Comparison of ENCODE assay signal across 24 cellular contexts in the genomic region with DNA sequence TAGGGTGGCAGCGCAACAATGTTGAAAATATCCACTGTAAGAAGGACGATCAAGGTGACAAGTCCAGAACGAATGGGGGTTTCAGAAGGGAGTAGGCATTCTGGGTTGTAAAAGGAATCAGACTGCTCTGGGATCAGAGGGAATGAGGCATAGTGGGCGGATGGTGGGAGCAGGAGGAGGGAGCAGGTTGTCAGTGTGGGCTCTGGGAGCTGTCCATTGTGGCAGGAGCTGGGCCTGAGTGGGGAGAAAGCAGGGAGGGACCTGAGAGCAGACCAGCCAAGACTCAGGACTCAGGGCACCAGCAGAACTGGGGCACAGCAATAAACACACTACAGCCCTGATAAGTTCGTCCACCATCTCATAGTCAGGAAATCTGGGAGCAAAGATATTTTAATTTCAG.
"Had no signal": no experiment of that assay in that cellular context is flagged by ENCODE, and none has a peak within 500 bp of the region (broad histone marks: within the 10 kb centered on the region; RNA-seq: fewer than 3 reads in every experiment).

No MANE protein-coding gene starts in this region.

- H3K9me3 Mint-ChIP-seq: naive thymus-derived CD8-positive, alpha-beta T cell; nephron had no signal

- H3K27ac Mint-ChIP-seq: naive thymus-derived CD8-positive, alpha-beta T cell; nephron; progenitor cell of endocrine pancreas; stimulated activated naive B cell treated with anti-CD40 and anti-IgM and Interleukin-4, amounts not matched to agents 10 μg/mL and 1 μg/mL and 100 μg/mL, for 72 hours had no signal

- H3K79me2 ChIP-seq: hepatocyte had no signal

- H3K4me1 ChIP-seq: left ventricle myocardium inferior, stomach, testis, thyroid gland, transverse colon, upper lobe of left lung, vagina had no signal

- H3K4me1 Mint-ChIP-seq: naive thymus-derived CD8-positive, alpha-beta T cell; nephron; stimulated activated naive B cell treated with anti-CD40 and anti-IgM and Interleukin-4, amounts not matched to agents 10 μg/mL and 1 μg/mL and 100 μg/mL, for 72 hours had no signal

- H3K27ac ChIP-seq: hepatocyte, left ventricle myocardium inferior, ovary, skin epidermis, stomach, testis, thyroid gland, transverse colon, upper lobe of left lung, vagina had no signal

- H2AFZ ChIP-seq: hepatocyte had no signal

- H3K4me3 Mint-ChIP-seq: naive thymus-derived CD8-positive, alpha-beta T cell; nephron; stimulated activated naive B cell treated with anti-CD40 and anti-IgM and Interleukin-4, amounts not matched to agents 10 μg/mL and 1 μg/mL and 100 μg/mL, for 72 hours had no signal

- DNase-seq: kidney; left colon; left ventricle myocardium inferior; mesenchymal stem cell; naive thymus-derived CD8-positive, alpha-beta T cell; ovary; retina; right cardiac atrium; stimulated activated CD4-positive, alpha-beta T cell treated with anti-CD3 and anti-CD28 coated beads, Interleukin-12 subunit alpha, Interleukin-12 subunit beta, amount 100 ng/mL, for 4 hours; stimulated activated CD4-positive, alpha-beta T cell treated with anti-CD3 and anti-CD28 coated beads, Interleukin-15, amount 100 ng/mL, for 24 hours; stimulated activated CD4-positive, alpha-beta T cell treated with anti-CD3 and anti-CD28 coated beads, Interleukin-2, amount 100 ng/mL, for 24 hours; stimulated activated CD4-positive, alpha-beta T cell treated with anti-CD3 and anti-CD28 coated beads, Interleukin-4, amount 100 ng/mL, for 1 hour; stimulated activated naive B cell treated with anti-CD40 and anti-IgM and Interleukin-4, amounts not matched to agents 10 μg/mL and 1 μg/mL and 100 μg/mL, for 72 hours; stimulated activated naive CD8-positive, alpha-beta T cell treated with anti-CD3 and anti-CD28 coated beads, Interleukin-15, Interleukin-2, amounts not matched to agents 100 U/mL and 50 U/mL, for 24 hours; stomach; testis; thyroid gland; transverse colon; upper lobe of left lung had no signal

- H3K36me3 Mint-ChIP-seq: naive thymus-derived CD8-positive, alpha-beta T cell; stimulated activated naive B cell treated with anti-CD40 and anti-IgM and Interleukin-4, amounts not matched to agents 10 μg/mL and 1 μg/mL and 100 μg/mL, for 72 hours had no signal

- H3K4me2 ChIP-seq: hepatocyte had no signal

- H3K27me3 ChIP-seq: hepatocyte, ovary, testis, thyroid gland, transverse colon, upper lobe of left lung, vagina had no signal

- H3K36me3 ChIP-seq: left ventricle myocardium inferior, ovary, stomach, thyroid gland, transverse colon, upper lobe of left lung, vagina had no signal

- H3K9me3 ChIP-seq: left ventricle myocardium inferior, ovary, stomach, testis, thyroid gland, transverse colon, upper lobe of left lung, vagina had no signal

- H3K4me3 ChIP-seq: hepatocyte, left ventricle myocardium inferior, ovary, skin epidermis, stomach, testis, thyroid gland, transverse colon, upper lobe of left lung, vagina had no signal
